Comparison of ENCODE assay signal across 32 cellular contexts in the genomic region with DNA sequence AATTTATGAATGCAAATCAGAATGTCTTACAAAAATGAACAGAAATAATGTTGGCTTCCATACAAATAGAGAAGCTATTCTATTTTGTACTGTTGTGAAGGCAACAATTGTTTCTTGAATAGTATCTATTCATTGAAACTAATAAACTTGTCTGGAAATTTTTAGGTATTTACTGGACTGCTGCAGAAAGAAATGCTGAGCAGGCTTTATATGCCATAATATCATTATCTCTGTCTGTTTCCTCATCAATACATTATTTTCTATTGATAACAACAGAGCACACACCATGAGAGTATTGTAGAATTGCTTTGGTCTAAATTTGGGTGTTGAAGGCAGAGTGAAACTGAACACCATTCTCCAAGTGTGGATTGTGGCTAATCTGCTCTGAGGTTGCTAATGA.
"Had no signal": no experiment of that assay in that cellular context is flagged by ENCODE, and none has a peak within 500 bp of the region (broad histone marks: within the 10 kb centered on the region; RNA-seq: fewer than 3 reads in every experiment).

No MANE protein-coding gene starts in this region.

- H3K27ac ChIP-seq: ascending aorta, esophagus muscularis mucosa, foreskin keratinocyte, skin epidermis, suprapubic skin, tibial artery, upper lobe of right lung had no signal

- H3K36me3 ChIP-seq: ascending aorta, esophagus muscularis mucosa, heart left ventricle, suprapubic skin, tibial artery, upper lobe of right lung had no signal

- H3K4me1 Mint-ChIP-seq: activated naive CD4-positive, alpha-beta T cell treated with anti-CD3 and anti-CD28 coated beads, Interleukin-2, amount 10 ng/mL, durations not matched to agents 7 days and 5 days; activated naive CD8-positive, alpha-beta T cell treated with anti-CD3 and anti-CD28 coated beads, Interleukin-2, amount 10 ng/mL, durations not matched to agents 7 days and 5 days; stimulated activated memory B cell treated with anti-CD40 and anti-IgM and Interleukin-4, amounts not matched to agents 10 μg/mL and 1 μg/mL and 100 μg/mL, for 72 hours; stimulated activated naive CD8-positive, alpha-beta T cell treated with anti-CD3 and anti-CD28 coated beads, Interleukin-15, amount 100 ng/mL, for 72 hours had no signal

- H3K9me3 ChIP-seq: ascending aorta, esophagus muscularis mucosa, heart left ventricle, suprapubic skin, tibial artery, upper lobe of right lung had no signal

- H3K4me3 ChIP-seq: ascending aorta, esophagus muscularis mucosa, heart left ventricle, skin epidermis, suprapubic skin, tibial artery, upper lobe of right lung had no signal

- H3K4me3 Mint-ChIP-seq: activated naive CD4-positive, alpha-beta T cell treated with anti-CD3 and anti-CD28 coated beads, Interleukin-2, amount 10 ng/mL, durations not matched to agents 7 days and 5 days; activated naive CD8-positive, alpha-beta T cell treated with anti-CD3 and anti-CD28 coated beads, Interleukin-2, amount 10 ng/mL, durations not matched to agents 7 days and 5 days; activated T-helper 1 cell treated with anti-CD3 and anti-CD28 coated beads, Interleukin-12 subunit alpha, Interleukin-12 subunit beta, Interleukin-2, Interleukin-4 antibody, amounts not matched to agents 30 ng/mL and 10 ng/mL and 1 ng/mL, durations not matched to agents 14 hours and 24 hours and 36 hours; dendritic cell treated with granulocyte-macrophage colony-stimulating factor and Interleukin-4, amounts not matched to agents 40 ng/mL and 50 ng/mL, for 4 days; immature natural killer cell; naive thymus-derived CD4-positive, alpha-beta T cell; neural crest cell; stimulated activated memory B cell treated with anti-CD40 and anti-IgM and Interleukin-4, amounts not matched to agents 10 μg/mL and 1 μg/mL and 100 μg/mL, for 72 hours; stimulated activated naive CD8-positive, alpha-beta T cell treated with anti-CD3 and anti-CD28 coated beads, Interleukin-15, amount 100 ng/mL, for 72 hours had no signal

- DNase-seq: activated CD4-positive, alpha-beta T cell treated with anti-CD3 and anti-CD28 coated beads for 4 hours; activated CD4-positive, alpha-beta T cell treated with anti-CD3 and anti-CD28 coated beads, Interleukin-2, amount 50 U/mL, for 4 hours; activated effector memory CD4-positive, alpha-beta T cell treated with anti-CD3 and anti-CD28 coated beads, Interleukin-2, amount 50 U/mL, for 16 hours; activated naive CD4-positive, alpha-beta T cell treated with anti-CD3 and anti-CD28 coated beads, Interleukin-2, amount 10 ng/mL, durations not matched to agents 7 days and 5 days; activated naive CD8-positive, alpha-beta T cell treated with anti-CD3 and anti-CD28 coated beads, Interleukin-2, amount 10 ng/mL, durations not matched to agents 7 days and 5 days; activated T-cell treated with anti-CD3 and anti-CD28 coated beads for 4 hours; central memory CD4-positive, alpha-beta T cell; foreskin keratinocyte; heart left ventricle; hypothalamus; immature natural killer cell; kidney; left colon; mammary epithelial cell; naive thymus-derived CD4-positive, alpha-beta T cell; occipital lobe; stimulated activated CD4-positive, alpha-beta T cell treated with anti-CD3 and anti-CD28 coated beads, Interleukin-12 subunit alpha, Interleukin-12 subunit beta, amount 100 ng/mL, for 4 hours; stimulated activated CD4-positive, alpha-beta T cell treated with anti-CD3 and anti-CD28 coated beads, Interleukin-4, amount 100 ng/mL, for 24 hours; stimulated activated CD8-positive, alpha-beta memory T cell treated with anti-CD3 and anti-CD28 coated beads, Interleukin-4, amount 100 ng/mL, for 48 hours; stimulated activated naive CD8-positive, alpha-beta T cell treated with anti-CD3 and anti-CD28 coated beads, Interleukin-15, amount 100 ng/mL, for 72 hours; tibial artery; upper lobe of right lung had no signal

- H3K27ac Mint-ChIP-seq: activated naive CD4-positive, alpha-beta T cell treated with anti-CD3 and anti-CD28 coated beads, Interleukin-2, amount 10 ng/mL, durations not matched to agents 7 days and 5 days; activated naive CD8-positive, alpha-beta T cell treated with anti-CD3 and anti-CD28 coated beads, Interleukin-2, amount 10 ng/mL, durations not matched to agents 7 days and 5 days; activated T-helper 1 cell treated with anti-CD3 and anti-CD28 coated beads, Interleukin-12 subunit alpha, Interleukin-12 subunit beta, Interleukin-2, Interleukin-4 antibody, amounts not matched to agents 30 ng/mL and 10 ng/mL and 1 ng/mL, durations not matched to agents 14 hours and 24 hours and 36 hours; dendritic cell treated with granulocyte-macrophage colony-stimulating factor and Interleukin-4, amounts not matched to agents 40 ng/mL and 50 ng/mL, for 4 days; naive thymus-derived CD4-positive, alpha-beta T cell; stimulated activated memory B cell treated with anti-CD40 and anti-IgM and Interleukin-4, amounts not matched to agents 10 μg/mL and 1 μg/mL and 100 μg/mL, for 72 hours; stimulated activated naive CD8-positive, alpha-beta T cell treated with anti-CD3 and anti-CD28 coated beads, Interleukin-15, amount 100 ng/mL, for 72 hours had no signal

- H3K9me3 Mint-ChIP-seq: activated naive CD4-positive, alpha-beta T cell treated with anti-CD3 and anti-CD28 coated beads, Interleukin-2, amount 10 ng/mL, durations not matched to agents 7 days and 5 days; activated naive CD8-positive, alpha-beta T cell treated with anti-CD3 and anti-CD28 coated beads, Interleukin-2, amount 10 ng/mL, durations not matched to agents 7 days and 5 days; activated T-helper 1 cell treated with anti-CD3 and anti-CD28 coated beads, Interleukin-12 subunit alpha, Interleukin-12 subunit beta, Interleukin-2, Interleukin-4 antibody, amounts not matched to agents 30 ng/mL and 10 ng/mL and 1 ng/mL, durations not matched to agents 14 hours and 24 hours and 36 hours; immature natural killer cell; naive thymus-derived CD4-positive, alpha-beta T cell; neural crest cell; stimulated activated memory B cell treated with anti-CD40 and anti-IgM and Interleukin-4, amounts not matched to agents 10 μg/mL and 1 μg/mL and 100 μg/mL, for 72 hours; stimulated activated naive CD8-positive, alpha-beta T cell treated with anti-CD3 and anti-CD28 coated beads, Interleukin-15, amount 100 ng/mL, for 72 hours had no signal

- H3K4me1 ChIP-seq: foreskin keratinocyte had no signal

- H3K27me3 ChIP-seq: ascending aorta, esophagus muscularis mucosa, foreskin keratinocyte, heart left ventricle, suprapubic skin, tibial artery, upper lobe of right lung had no signal

- ATAC-seq: foreskin keratinocyte; heart left ventricle; left colon; naive thymus-derived CD4-positive, alpha-beta T cell; sciatic nerve; stimulated activated memory B cell treated with anti-CD40 and anti-IgM and Interleukin-4, amounts not matched to agents 10 μg/mL and 1 μg/mL and 100 μg/mL, for 72 hours; stimulated activated naive CD8-positive, alpha-beta T cell treated with anti-CD3 and anti-CD28 coated beads, Interleukin-15, amount 100 ng/mL, for 72 hours; upper lobe of right lung had no signal

- H3K27me3 Mint-ChIP-seq: activated naive CD4-positive, alpha-beta T cell treated with anti-CD3 and anti-CD28 coated beads, Interleukin-2, amount 10 ng/mL, durations not matched to agents 7 days and 5 days; activated naive CD8-positive, alpha-beta T cell treated with anti-CD3 and anti-CD28 coated beads, Interleukin-2, amount 10 ng/mL, durations not matched to agents 7 days and 5 days; brain; dendritic cell treated with granulocyte-macrophage colony-stimulating factor and Interleukin-4, amounts not matched to agents 40 ng/mL and 50 ng/mL, for 4 days; naive thymus-derived CD4-positive, alpha-beta T cell; stimulated activated memory B cell treated with anti-CD40 and anti-IgM and Interleukin-4, amounts not matched to agents 10 μg/mL and 1 μg/mL and 100 μg/mL, for 72 hours; stimulated activated naive CD8-positive, alpha-beta T cell treated with anti-CD3 and anti-CD28 coated beads, Interleukin-15, amount 100 ng/mL, for 72 hours had no signal

- FAIRE-seq: kidney had no signal
